In the genomic region with DNA sequence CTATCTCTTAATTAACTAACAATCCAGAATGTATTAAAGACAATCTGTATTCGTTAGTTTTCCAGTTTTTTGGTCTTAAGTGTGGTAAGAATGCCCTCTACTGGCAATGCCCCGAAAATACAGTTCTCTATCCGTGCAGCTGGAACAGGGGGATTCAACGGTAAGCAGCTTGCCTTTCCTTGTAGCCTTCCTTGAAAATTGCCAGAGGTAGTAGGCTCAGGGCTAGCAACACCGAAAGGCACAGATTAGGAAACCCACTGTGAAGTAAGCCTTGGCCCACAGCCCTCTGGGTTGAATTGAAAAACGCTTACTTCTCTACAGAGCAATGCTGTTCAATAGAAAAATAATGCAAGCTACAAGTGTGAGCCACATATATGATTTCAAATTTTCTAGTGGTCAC, we compare ENCODE assay signal across 8 cellular contexts. TPM values are rescaled to one million over a fixed set of nuclear protein-coding genes. Genes with fewer than 3 reads are reported as not detected.
DNase-seq lines count a peak whose midpoint lies in the region; ATAC-seq and TF ChIP-seq lines count a peak whose summit lies in the region.

No MANE protein-coding gene starts in this region.

- H3K4me1 ChIP-seq in effector memory CD4-positive, alpha-beta T cell (ENCODE audit: control insufficient read depth, insufficient read depth, low read length, poor library complexity, severe bottlenecking), result peaks cover 3% of the 10 kb centered on the region
- H3K4me1 ChIP-seq in lung (ENCODE audit: control insufficient read depth in 2 of 2, insufficient read depth in 2 of 2, low read length in 2 of 2), result no peaks in the 10 kb centered on the region

- H3K27ac ChIP-seq in effector memory CD4-positive, alpha-beta T cell (ENCODE audit: insufficient read depth, low read length, poor library complexity, severe bottlenecking), result no peak overlapping the region
- no peak overlapping the region for H3K27ac ChIP-seq in lung (ENCODE audit: low read depth in 1 of 2, low read length in 1 of 2)

- TF ChIP-seq CTCF in lung (IDR thresholded peaks at IDR 0.05; ENCODE audit: control extremely low read depth, extremely low read depth), result peak; percentile 81

- H3K9me3 ChIP-seq in effector memory CD4-positive, alpha-beta T cell (ENCODE audit: control insufficient read depth, low read length), result no peaks in the 10 kb centered on the region
- H3K9me3 ChIP-seq in lung (ENCODE audit: control insufficient read depth in 2 of 2, insufficient read depth in 1 of 2, low read length in 1 of 2), result no peaks in the 10 kb centered on the region

- no peak overlapping the region for H3K4me3 ChIP-seq in effector memory CD4-positive, alpha-beta T cell (ENCODE audit: insufficient read depth, low read depth, low read length, poor library complexity, severe bottlenecking)
- no peak overlapping the region for H3K4me3 ChIP-seq in lung

- no peaks in the 10 kb centered on the region for H3K36me3 ChIP-seq in effector memory CD4-positive, alpha-beta T cell (ENCODE audit: control insufficient read depth, insufficient read depth, low read length)
- no peaks in the 10 kb centered on the region for H3K36me3 ChIP-seq in lung (ENCODE audit: control insufficient read depth in 2 of 2, insufficient read depth in 2 of 2, low read length in 2 of 2)

- peak; percentile 63 for ATAC-seq in HG02885 (IDR thresholded peaks at IDR 0.05; ENCODE audit: poor library complexity, unreplicated experiment)
- peak; percentile 60 for ATAC-seq in lung (ENCODE audit: insufficient read depth, low FRiP score)
- ATAC-seq in stimulated activated naive CD8-positive, alpha-beta T cell treated with anti-CD3 and anti-CD28 coated beads, Interleukin-15, Interleukin-2, amounts not matched to agents 100 U/mL and 50 U/mL, for 24 hours, result peak; percentile 55
- no peak for ATAC-seq in HG02852 (IDR thresholded peaks at IDR 0.05; ENCODE audit: unreplicated experiment)

- peak; percentile 19 for DNase-seq in GDM1 (lab: John Stamatoyannopoulos, UW)
- peak; percentile 45 for DNase-seq in NCI-H460 (ENCODE audit: extremely low read depth, low read depth)
- peak; percentile 36 for DNase-seq in activated CD4-positive, alpha-beta T cell treated with anti-CD3 and anti-CD28 coated beads, Interleukin-2, amount 50 U/mL, for 1 hour
- peak in 2 of 3 donors; percentile 6 to 31 for DNase-seq in effector memory CD4-positive, alpha-beta T cell
- DNase-seq in lung (ENCODE audit: low spot score), result peak; percentile 38
- DNase-seq in stimulated activated naive CD8-positive, alpha-beta T cell treated with anti-CD3 and anti-CD28 coated beads, Interleukin-15, Interleukin-2, amounts not matched to agents 100 U/mL and 50 U/mL, for 24 hours, result peak; percentile 22

- H3K27me3 ChIP-seq in effector memory CD4-positive, alpha-beta T cell (replicated peaks; ENCODE audit: control insufficient read depth, insufficient read depth, low read length, poor library complexity, severe bottlenecking), result no peaks in the 10 kb centered on the region
- H3K27me3 ChIP-seq in lung (ENCODE audit: control insufficient read depth, insufficient read depth), result no peaks in the 10 kb centered on the region

- WGBS in lung, 2 donors, result 5% methylated on average over 6 of the region's 6 CpGs

RNA-seq across cellular contexts. Expression of gene VPS4B, which starts 17.1 kb away (rescaled TPM):
- 38.4 and 39.6 TPM in 2 replicates for total RNA-seq in NCI-H460 (2014; rRNA removed; shearing (Covaris generic))
- polyA plus RNA-seq in NCI-H460 (2014; cell fraction: nucleus; rRNA removed), result 12.5 and 21.7 TPM in 2 replicates
- 10 to 100 TPM; 55.5 to 56.1 TPM for total RNA-seq in lung
- 10 to 100 TPM; 11.7 to 26.2 TPM for polyA plus RNA-seq in lung

RNA-seq across cellular contexts. Expression of gene SERPINB5, which starts 37.4 kb away (rescaled TPM):
- 61.1 and 64.9 TPM in 2 replicates for total RNA-seq in NCI-H460 (2014; rRNA removed; shearing (Covaris generic))
- polyA plus RNA-seq in NCI-H460 (2014; cell fraction: nucleus; rRNA removed), result 36.7 and 46.2 TPM in 2 replicates
- total RNA-seq in lung, result under 1 TPM; 0.37 to 0.92 TPM
- under 1 TPM; 0.45 to 0.77 TPM for polyA plus RNA-seq in lung

Comparison
In these comparisons a context has a peak if more than half of its experiments do, and no peak if none do; other contexts are left out.
1. RNA of gene SERPINB5, which starts 37.4 kb away (total RNA-seq): 61.1 to 64.9 TPM in NCI-H460; 0.37 to 0.92 TPM in lung; every median in the first group is over 10 times any median in the second.
2. Peak in every context shown above with its lines, with median percentiles within 50 percentile points of each other: DNase-seq.